In the genomic region with DNA sequence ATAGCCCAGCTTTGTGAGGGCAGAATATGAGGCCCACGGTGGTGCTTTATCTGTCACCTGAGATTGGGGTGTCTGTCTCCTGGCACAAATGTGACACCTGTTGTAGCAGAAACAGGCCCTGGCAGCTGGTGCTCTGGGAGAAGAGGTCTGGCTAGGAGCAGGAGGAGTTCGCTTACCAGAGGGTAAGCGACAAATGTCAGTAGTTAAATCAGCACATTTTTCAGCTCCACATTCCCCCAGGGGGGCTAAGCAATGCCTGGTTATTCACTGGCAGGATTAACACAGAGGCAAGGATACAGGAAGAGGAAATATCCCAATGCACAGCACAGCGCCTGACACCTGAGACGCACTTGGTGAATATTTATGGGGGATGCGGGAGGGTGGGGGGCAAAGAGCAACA, we compare ENCODE assay signal across 29 cellular contexts.
DNase-seq lines count a peak whose midpoint lies in the region; ATAC-seq, FAIRE-seq and TF ChIP-seq lines count a peak whose summit lies in the region.
"Had no signal": no experiment of that assay in that cellular context is flagged by ENCODE, and none has a peak within 500 bp of the region (broad histone marks: within the 10 kb centered on the region; RNA-seq: fewer than 3 reads in every experiment).

No MANE protein-coding gene starts in this region.

- H3K4me1 Mint-ChIP-seq in T-helper 17 cell: no peaks in the 10 kb centered on the region
- H3K4me1 Mint-ChIP-seq: activated CD4-positive, alpha-beta T cell treated with anti-CD3 and anti-CD28 coated beads, Interleukin-2, amount 10 ng/mL, durations not matched to agents 7 days and 5 days; memory B cell had no signal

- no peaks in the 10 kb centered on the region for H3K9me3 ChIP-seq in GM23248 (ENCODE audit: low read depth)
- H3K9me3 ChIP-seq in RWPE2 (ENCODE audit: severe bottlenecking): no peaks in the 10 kb centered on the region
- peaks cover 3% of the 10 kb centered on the region for H3K9me3 ChIP-seq in keratinocyte (ENCODE audit: control insufficient read depth, low read depth, low read length)
- H3K9me3 ChIP-seq in smooth muscle cell (replicated peaks; ENCODE audit: low read depth): no peaks in the 10 kb centered on the region
- no peaks in the 10 kb centered on the region for H3K9me3 ChIP-seq in T-helper 17 cell (ENCODE audit: control insufficient read depth, low read length, poor library complexity, severe bottlenecking)
- H3K9me3 ChIP-seq: body of pancreas had no signal

- H4K20me1 ChIP-seq in GM23248 (ENCODE audit: insufficient read depth) (no peaks in the 10 kb centered on the region), keratinocyte (ENCODE audit: control insufficient read depth, extremely low read depth, insufficient read depth, low read length) (no peaks in the 10 kb centered on the region), smooth muscle cell (ENCODE audit: low read depth) (no peaks in the 10 kb centered on the region)
- H4K20me1 ChIP-seq: BLaER1 had no signal

- H2AFZ ChIP-seq in GM23248: no peak overlapping the region
- H2AFZ ChIP-seq in keratinocyte (ENCODE audit: control insufficient read depth, low read length): no peak overlapping the region
- no peak overlapping the region for H2AFZ ChIP-seq in smooth muscle cell (ENCODE audit: low read depth)
- H2AFZ ChIP-seq: hepatocyte had no signal

- no peak for FAIRE-seq in keratinocyte (lab: Jason Lieb, UNC)
- FAIRE-seq: small intestine had no signal

- no peak for ATAC-seq in RWPE2 (ENCODE audit: low read depth)
- ATAC-seq in T-helper 17 cell: no peak
- ATAC-seq: activated T-cell treated with anti-CD3 and anti-CD28 coated beads, Interleukin-2, amount 50 U/mL, for 4 hours; body of pancreas; naive thymus-derived CD4-positive, alpha-beta T cell; PC-3; Right ventricle myocardium inferior had no signal

- H3F3A ChIP-seq in GM23248 (ENCODE audit: insufficient read depth) (peaks cover 31% of the 10 kb centered on the region), smooth muscle cell (ENCODE audit: low read depth) (no peaks in the 10 kb centered on the region)

- H3K27ac ChIP-seq in GM23248: peak overlapping the region; percentile 59
- peak overlapping the region; percentile 7 for H3K27ac ChIP-seq in RWPE2 (ENCODE audit: poor library complexity, severe bottlenecking)
- H3K27ac ChIP-seq in keratinocyte (ENCODE audit: control insufficient read depth, insufficient read depth, low read length): peak overlapping the region; percentile 74
- H3K27ac ChIP-seq in smooth muscle cell (ENCODE audit: low read depth): peak overlapping the region; percentile 97
- H3K27ac ChIP-seq: BLaER1, body of pancreas, hepatocyte, stomach, tibial artery had no signal

- no peak overlapping the region for H3K4me3 ChIP-seq in GM23248
- no peak overlapping the region for H3K4me3 ChIP-seq in RWPE2 (ENCODE audit: severe bottlenecking)
- no peak overlapping the region for H3K4me3 ChIP-seq in keratinocyte (ENCODE audit: control insufficient read depth in 2 of 3, extremely low read depth in 1 of 3, insufficient read depth in 2 of 3, low read depth in 1 of 3, low read length in 3 of 3)
- no peak overlapping the region for H3K4me3 ChIP-seq in smooth muscle cell
- H3K4me3 ChIP-seq: BLaER1, body of pancreas, hepatocyte, stomach, tibial artery had no signal

- peaks cover 32% of the 10 kb centered on the region for H3K4me1 ChIP-seq in GM23248 (ENCODE audit: insufficient read depth)
- peaks cover 8% of the 10 kb centered on the region for H3K4me1 ChIP-seq in RWPE2 (ENCODE audit: insufficient read depth, poor library complexity, severe bottlenecking)
- peaks cover 35% of the 10 kb centered on the region for H3K4me1 ChIP-seq in keratinocyte (ENCODE audit: control insufficient read depth, extremely low read depth, insufficient read depth, low read length)
- no peaks in the 10 kb centered on the region for H3K4me1 ChIP-seq in smooth muscle cell (ENCODE audit: low read depth)
- H3K4me1 ChIP-seq: body of pancreas, stomach, tibial artery had no signal

- no peak overlapping the region for H3K4me3 Mint-ChIP-seq in T-helper 17 cell
- H3K4me3 Mint-ChIP-seq: activated CD4-positive, alpha-beta T cell treated with anti-CD3 and anti-CD28 coated beads, Interleukin-2, amount 10 ng/mL, durations not matched to agents 7 days and 5 days; activated T-cell treated with anti-CD3 and anti-CD28 coated beads, Interleukin-2, amount 50 U/mL, for 4 hours; H9; memory B cell; naive thymus-derived CD4-positive, alpha-beta T cell had no signal

- no peaks in the 10 kb centered on the region for H3K9me2 ChIP-seq in GM23248 (ENCODE audit: insufficient read depth)

- no peak overlapping the region for H3K27ac Mint-ChIP-seq in T-helper 17 cell
- H3K27ac Mint-ChIP-seq: activated CD4-positive, alpha-beta T cell treated with anti-CD3 and anti-CD28 coated beads, Interleukin-2, amount 10 ng/mL, durations not matched to agents 7 days and 5 days; H9; memory B cell had no signal

- H3K36me3 ChIP-seq in GM23248 (ENCODE audit: low read depth): no peaks in the 10 kb centered on the region
- H3K36me3 ChIP-seq in RWPE2 (ENCODE audit: low read depth): no peaks in the 10 kb centered on the region
- no peaks in the 10 kb centered on the region for H3K36me3 ChIP-seq in keratinocyte (ENCODE audit: control insufficient read depth in 2 of 2, extremely low read depth in 1 of 2, insufficient read depth in 2 of 2, low read length in 2 of 2)
- H3K36me3 ChIP-seq in smooth muscle cell (ENCODE audit: low read depth): no peaks in the 10 kb centered on the region
- H3K36me3 ChIP-seq: BLaER1, tibial artery had no signal

- peaks cover 2% of the 10 kb centered on the region for H3K9me1 ChIP-seq in keratinocyte (ENCODE audit: control insufficient read depth, extremely low read depth, insufficient read depth, low read length)

- H3K4me2 ChIP-seq in GM23248 (ENCODE audit: unreplicated experiment) (no peak overlapping the region), keratinocyte (ENCODE audit: control insufficient read depth, extremely low read depth, insufficient read depth, low read depth, low read length) (peak overlapping the region; percentile 62), smooth muscle cell (no peak overlapping the region)
- H3K4me2 ChIP-seq: BLaER1, hepatocyte had no signal

- in situ Hi-C loops in GM23248 (cut with MboI): loop anchor here (10.0 kb wide), 1 partner anchor 86 kb away; no protein-coding TSS in a partner anchor

- H3K27me3 Mint-ChIP-seq in T-helper 17 cell: no peaks in the 10 kb centered on the region
- H3K27me3 Mint-ChIP-seq: activated CD4-positive, alpha-beta T cell treated with anti-CD3 and anti-CD28 coated beads, Interleukin-2, amount 10 ng/mL, durations not matched to agents 7 days and 5 days had no signal

- H3K79me2 ChIP-seq in GM23248 (ENCODE audit: insufficient read depth): no peaks in the 10 kb centered on the region
- H3K79me2 ChIP-seq in keratinocyte (ENCODE audit: control insufficient read depth, insufficient read depth, low read length): no peaks in the 10 kb centered on the region
- no peaks in the 10 kb centered on the region for H3K79me2 ChIP-seq in smooth muscle cell (ENCODE audit: low read depth)
- H3K79me2 ChIP-seq: hepatocyte had no signal

- H3K9ac ChIP-seq in GM23248 (no peak overlapping the region), keratinocyte (ENCODE audit: control insufficient read depth, extremely low read depth, insufficient read depth, low read length) (peak overlapping the region; percentile 33), smooth muscle cell (ENCODE audit: low read depth) (peak overlapping the region; percentile 6)
- H3K9ac ChIP-seq: BLaER1 had no signal

- TF ChIP-seq CTCF in RWPE2 (IDR thresholded peaks at IDR 0.05; ENCODE audit: poor library complexity, severe bottlenecking) (no peak), keratinocyte (optimal IDR thresholded peaks at IDR 0.05 in 1 of 3, IDR thresholded peaks at IDR 0.05 in 1 of 3, conservative IDR thresholded peaks at IDR 0.05 in 1 of 3; ENCODE audit: extremely low read depth in 1 of 3, insufficient read depth in 2 of 3, low read length in 3 of 3) (no peak), smooth muscle cell (IDR thresholded peaks at IDR 0.05; ENCODE audit: borderline replicate concordance, insufficient read depth, poor library complexity, severe bottlenecking) (no peak)

- dilution Hi-C loops in keratinocyte (cut with MboI; ENCODE audit: extremely low pct_ligation_motif_present, low sequenced_read_pairs): no loop called here

- H3K36me3 Mint-ChIP-seq in T-helper 17 cell (ENCODE audit: low read depth): peaks cover 3% of the 10 kb centered on the region

- WGBS in GM23248 (ENCODE audit: low coverage in 1 of 2, low lambda C conversion rate in 2 of 2, missing lambda C conversion rate in 2 of 2), 2 experiments: 91 to 95% methylated on average over 6 of the region's 6 CpGs
- WGBS in smooth muscle cell (ENCODE audit: low lambda C conversion rate): 88% methylated on average over 6 of the region's 6 CpGs

- no peak for DNase-seq in GM23248
- no peak for DNase-seq in RWPE2 (ENCODE audit: low spot score)
- DNase-seq in keratinocyte (ENCODE audit: low read depth, low spot score): no peak
- no peak for DNase-seq in smooth muscle cell (lab: John Stamatoyannopoulos, UW; ENCODE audit: unreplicated experiment)
- no peak for DNase-seq in T-helper 17 cell
- no peak for DNase-seq in iPS-NIHi7 (ENCODE audit: extremely low spot score)
- no peak for DNase-seq in midbrain (lab: John Stamatoyannopoulos, UW)
- DNase-seq: activated CD4-positive, alpha-beta T cell treated with anti-CD3 and anti-CD28 coated beads, Interleukin-2, amount 10 ng/mL, durations not matched to agents 7 days and 5 days; activated T-cell treated with anti-CD3 and anti-CD28 coated beads, Interleukin-2, amount 50 U/mL, for 4 hours; body of pancreas; COR-L47; DMS79; GDM1; H9; naive thymus-derived CD4-positive, alpha-beta T cell; NCI-H1105 treated with DMSO at 0.1 percent for 48 hours; NCI-H2029; NK-92 treated with Interleukin-12 subunit alpha and Interleukin-12 subunit beta, amount 100 ng/mL, for 24 hours; nucleus accumbens; PC-3; stimulated activated CD4-positive, alpha-beta T cell treated with anti-CD3 and anti-CD28 coated beads, Interleukin-1b, Interleukin-23, amount 100 ng/mL, for 48 hours; stomach; T-helper 9 cell; tibial artery had no signal

- no peaks in the 10 kb centered on the region for H3K27me3 ChIP-seq in GM23248 (replicated peaks; ENCODE audit: insufficient read depth)
- no peaks in the 10 kb centered on the region for H3K27me3 ChIP-seq in RWPE2 (ENCODE audit: insufficient read depth, poor library complexity, severe bottlenecking)
- H3K27me3 ChIP-seq in keratinocyte (ENCODE audit: control insufficient read depth, extremely low read depth, insufficient read depth, low read length): no peaks in the 10 kb centered on the region
- no peaks in the 10 kb centered on the region for H3K27me3 ChIP-seq in smooth muscle cell (ENCODE audit: low read depth)
- H3K27me3 ChIP-seq: BLaER1, body of pancreas, hepatocyte, stomach, tibial artery had no signal

Comparison
In these comparisons a context has a peak if more than half of its experiments do, and no peak if none do; other contexts are left out.
1. H3K27ac ChIP-seq: peak in every context shown above with its lines; median percentile 97 in smooth muscle cell; 74 in keratinocyte; 59 in GM23248; 7 in RWPE2.